ENCODE assay signal across 1 cellular context in the genomic region with DNA sequence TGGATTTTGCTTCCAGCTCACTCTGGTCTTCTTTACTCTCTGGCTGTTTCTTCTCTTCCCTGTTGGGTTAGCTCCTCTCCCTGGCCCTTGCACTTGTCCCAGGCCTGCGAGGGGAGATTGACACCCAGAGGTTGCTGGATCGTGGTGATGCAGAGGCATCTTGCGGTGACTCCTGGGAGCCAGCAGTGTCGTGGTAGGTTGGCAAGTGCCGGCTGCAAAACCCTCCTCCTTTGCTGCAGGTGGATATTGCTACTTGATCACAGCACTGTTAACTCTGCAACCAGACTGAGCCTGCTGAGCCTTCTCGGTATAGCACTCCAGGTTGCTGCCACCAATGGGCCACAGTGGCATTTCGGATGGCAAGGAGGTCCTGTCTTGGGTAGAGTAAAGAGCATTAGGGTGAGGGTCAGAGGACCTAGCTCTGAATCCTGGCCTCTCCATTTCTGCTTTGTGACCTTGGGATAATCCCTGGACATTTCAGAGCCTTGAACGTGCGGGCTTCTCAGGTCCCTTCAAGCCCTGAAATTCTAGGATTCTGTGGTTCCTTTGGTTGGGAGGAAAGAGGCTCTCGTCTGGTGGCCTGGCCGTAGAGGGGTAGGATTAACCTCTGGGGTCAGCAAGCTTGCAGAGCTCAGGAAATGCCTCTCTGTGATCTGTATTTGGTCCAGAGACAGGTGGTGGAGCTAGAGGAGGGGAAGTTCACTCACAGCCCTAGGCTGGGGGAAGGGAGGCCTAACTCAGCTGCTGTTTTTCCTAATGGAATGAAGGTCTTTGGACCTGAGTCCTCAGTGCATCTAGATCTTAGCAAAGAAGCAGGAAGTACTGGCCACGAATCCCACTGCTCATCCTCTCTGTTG.
A peak's percentile ranks its signal among the peaks of the same experiment; 100 is the strongest.
TF ChIP-seq lines count a peak whose summit lies in the region.

No MANE protein-coding gene starts in this region.

TF ChIP-seq in HepG2, 621 proteins besides CTCF, POLR2A, EP300 and RAD21 (continued from another document and continues in another):
- TF ChIP-seq, protein P1, sequence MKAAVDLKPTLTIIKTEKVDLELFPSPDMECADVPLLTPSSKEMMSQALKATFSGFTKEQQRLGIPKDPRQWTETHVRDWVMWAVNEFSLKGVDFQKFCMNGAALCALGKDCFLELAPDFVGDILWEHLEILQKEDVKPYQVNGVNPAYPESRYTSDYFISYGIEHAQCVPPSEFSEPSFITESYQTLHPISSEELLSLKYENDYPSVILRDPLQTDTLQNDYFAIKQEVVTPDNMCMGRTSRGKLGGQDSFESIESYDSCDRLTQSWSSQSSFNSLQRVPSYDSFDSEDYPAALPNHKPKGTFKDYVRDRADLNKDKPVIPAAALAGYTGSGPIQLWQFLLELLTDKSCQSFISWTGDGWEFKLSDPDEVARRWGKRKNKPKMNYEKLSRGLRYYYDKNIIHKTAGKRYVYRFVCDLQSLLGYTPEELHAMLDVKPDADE (CRISPR knock-in tag; IDR thresholded peaks at IDR 0.05) = no peak
- TF ChIP-seq CHD4 (IDR thresholded peaks at IDR 0.05; ENCODE audit: borderline replicate concordance, low read length) = no peak
- peak; percentile 72 for TF ChIP-seq ZNF614 (CRISPR knock-in tag; IDR thresholded peaks at IDR 0.05; ENCODE audit: borderline replicate concordance)
- TF ChIP-seq NFYC (CRISPR knock-in tag; IDR thresholded peaks at IDR 0.05) = no peak
- no peak for TF ChIP-seq ZFY (CRISPR knock-in tag; IDR thresholded peaks at IDR 0.05)
- no peak for TF ChIP-seq CCDC6 (CRISPR knock-in tag; IDR thresholded peaks at IDR 0.05)
- no peak for TF ChIP-seq FOXA1 (IDR thresholded peaks at IDR 0.05)
- no peak for TF ChIP-seq FOXA1 (CRISPR knock-in tag; IDR thresholded peaks at IDR 0.05)
- no peak for TF ChIP-seq HOXA7 (CRISPR knock-in tag; IDR thresholded peaks at IDR 0.05)
- peak; percentile 49; the same call in 1 of the 2 replicates for TF ChIP-seq CHD2 (IDR thresholded peaks at IDR 0.05; ENCODE audit: low read depth, low read length)
- TF ChIP-seq, protein P2, sequence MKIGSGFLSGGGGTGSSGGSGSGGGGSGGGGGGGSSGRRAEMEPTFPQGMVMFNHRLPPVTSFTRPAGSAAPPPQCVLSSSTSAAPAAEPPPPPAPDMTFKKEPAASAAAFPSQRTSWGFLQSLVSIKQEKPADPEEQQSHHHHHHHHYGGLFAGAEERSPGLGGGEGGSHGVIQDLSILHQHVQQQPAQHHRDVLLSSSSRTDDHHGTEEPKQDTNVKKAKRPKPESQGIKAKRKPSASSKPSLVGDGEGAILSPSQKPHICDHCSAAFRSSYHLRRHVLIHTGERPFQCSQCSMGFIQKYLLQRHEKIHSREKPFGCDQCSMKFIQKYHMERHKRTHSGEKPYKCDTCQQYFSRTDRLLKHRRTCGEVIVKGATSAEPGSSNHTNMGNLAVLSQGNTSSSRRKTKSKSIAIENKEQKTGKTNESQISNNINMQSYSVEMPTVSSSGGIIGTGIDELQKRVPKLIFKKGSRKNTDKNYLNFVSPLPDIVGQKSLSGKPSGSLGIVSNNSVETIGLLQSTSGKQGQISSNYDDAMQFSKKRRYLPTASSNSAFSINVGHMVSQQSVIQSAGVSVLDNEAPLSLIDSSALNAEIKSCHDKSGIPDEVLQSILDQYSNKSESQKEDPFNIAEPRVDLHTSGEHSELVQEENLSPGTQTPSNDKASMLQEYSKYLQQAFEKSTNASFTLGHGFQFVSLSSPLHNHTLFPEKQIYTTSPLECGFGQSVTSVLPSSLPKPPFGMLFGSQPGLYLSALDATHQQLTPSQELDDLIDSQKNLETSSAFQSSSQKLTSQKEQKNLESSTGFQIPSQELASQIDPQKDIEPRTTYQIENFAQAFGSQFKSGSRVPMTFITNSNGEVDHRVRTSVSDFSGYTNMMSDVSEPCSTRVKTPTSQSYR (CRISPR knock-in tag; IDR thresholded peaks at IDR 0.05; ENCODE audit: borderline replicate concordance) = peak; percentile 97
- no peak for TF ChIP-seq ZSCAN29 (CRISPR knock-in tag; conservative IDR thresholded peaks at IDR 0.05)
- no peak for TF ChIP-seq SIN3B (IDR thresholded peaks at IDR 0.05; ENCODE audit: low read length)
- TF ChIP-seq, protein P3, sequence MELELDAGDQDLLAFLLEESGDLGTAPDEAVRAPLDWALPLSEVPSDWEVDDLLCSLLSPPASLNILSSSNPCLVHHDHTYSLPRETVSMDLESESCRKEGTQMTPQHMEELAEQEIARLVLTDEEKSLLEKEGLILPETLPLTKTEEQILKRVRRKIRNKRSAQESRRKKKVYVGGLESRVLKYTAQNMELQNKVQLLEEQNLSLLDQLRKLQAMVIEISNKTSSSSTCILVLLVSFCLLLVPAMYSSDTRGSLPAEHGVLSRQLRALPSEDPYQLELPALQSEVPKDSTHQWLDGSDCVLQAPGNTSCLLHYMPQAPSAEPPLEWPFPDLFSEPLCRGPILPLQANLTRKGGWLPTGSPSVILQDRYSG (CRISPR knock-in tag; IDR thresholded peaks at IDR 0.05) = no peak
- peak; percentile 74; the same call in 1 of the 2 replicates for TF ChIP-seq YEATS4 (CRISPR knock-in tag; IDR thresholded peaks at IDR 0.05; ENCODE audit: borderline replicate concordance)
- TF ChIP-seq RORA (CRISPR knock-in tag; IDR thresholded peaks at IDR 0.05) = no peak
- no peak for TF ChIP-seq ZSCAN21 (CRISPR knock-in tag; IDR thresholded peaks at IDR 0.05; ENCODE audit: borderline replicate concordance)
- no peak for TF ChIP-seq YY1 (IDR thresholded peaks at IDR 0.05; ENCODE audit: insufficient read depth, insufficient replicate concordance, low read depth, low read length)
- TF ChIP-seq ZNF350 (CRISPR knock-in tag; IDR thresholded peaks at IDR 0.05; ENCODE audit: borderline replicate concordance, low read depth) = peak; percentile 60; the same call in 1 of the 2 replicates
- TF ChIP-seq, protein P4, sequence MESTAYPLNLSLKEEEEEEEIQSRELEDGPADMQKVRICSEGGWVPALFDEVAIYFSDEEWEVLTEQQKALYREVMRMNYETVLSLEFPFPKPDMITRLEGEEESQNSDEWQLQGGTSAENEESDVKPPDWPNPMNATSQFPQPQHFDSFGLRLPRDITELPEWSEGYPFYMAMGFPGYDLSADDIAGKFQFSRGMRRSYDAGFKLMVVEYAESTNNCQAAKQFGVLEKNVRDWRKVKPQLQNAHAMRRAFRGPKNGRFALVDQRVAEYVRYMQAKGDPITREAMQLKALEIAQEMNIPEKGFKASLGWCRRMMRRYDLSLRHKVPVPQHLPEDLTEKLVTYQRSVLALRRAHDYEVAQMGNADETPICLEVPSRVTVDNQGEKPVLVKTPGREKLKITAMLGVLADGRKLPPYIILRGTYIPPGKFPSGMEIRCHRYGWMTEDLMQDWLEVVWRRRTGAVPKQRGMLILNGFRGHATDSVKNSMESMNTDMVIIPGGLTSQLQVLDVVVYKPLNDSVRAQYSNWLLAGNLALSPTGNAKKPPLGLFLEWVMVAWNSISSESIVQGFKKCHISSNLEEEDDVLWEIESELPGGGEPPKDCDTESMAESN (CRISPR knock-in tag; conservative IDR thresholded peaks at IDR 0.05) = 0 out of 2 replicates have a peak, but pooled peaks have one; percentile 52
- TF ChIP-seq, protein P5, sequence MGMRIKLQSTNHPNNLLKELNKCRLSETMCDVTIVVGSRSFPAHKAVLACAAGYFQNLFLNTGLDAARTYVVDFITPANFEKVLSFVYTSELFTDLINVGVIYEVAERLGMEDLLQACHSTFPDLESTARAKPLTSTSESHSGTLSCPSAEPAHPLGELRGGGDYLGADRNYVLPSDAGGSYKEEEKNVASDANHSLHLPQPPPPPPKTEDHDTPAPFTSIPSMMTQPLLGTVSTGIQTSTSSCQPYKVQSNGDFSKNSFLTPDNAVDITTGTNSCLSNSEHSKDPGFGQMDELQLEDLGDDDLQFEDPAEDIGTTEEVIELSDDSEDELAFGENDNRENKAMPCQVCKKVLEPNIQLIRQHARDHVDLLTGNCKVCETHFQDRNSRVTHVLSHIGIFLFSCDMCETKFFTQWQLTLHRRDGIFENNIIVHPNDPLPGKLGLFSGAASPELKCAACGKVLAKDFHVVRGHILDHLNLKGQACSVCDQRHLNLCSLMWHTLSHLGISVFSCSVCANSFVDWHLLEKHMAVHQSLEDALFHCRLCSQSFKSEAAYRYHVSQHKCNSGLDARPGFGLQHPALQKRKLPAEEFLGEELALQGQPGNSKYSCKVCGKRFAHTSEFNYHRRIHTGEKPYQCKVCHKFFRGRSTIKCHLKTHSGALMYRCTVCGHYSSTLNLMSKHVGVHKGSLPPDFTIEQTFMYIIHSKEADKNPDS (CRISPR knock-in tag; IDR thresholded peaks at IDR 0.05) = no peak
- TF ChIP-seq, protein P6, sequence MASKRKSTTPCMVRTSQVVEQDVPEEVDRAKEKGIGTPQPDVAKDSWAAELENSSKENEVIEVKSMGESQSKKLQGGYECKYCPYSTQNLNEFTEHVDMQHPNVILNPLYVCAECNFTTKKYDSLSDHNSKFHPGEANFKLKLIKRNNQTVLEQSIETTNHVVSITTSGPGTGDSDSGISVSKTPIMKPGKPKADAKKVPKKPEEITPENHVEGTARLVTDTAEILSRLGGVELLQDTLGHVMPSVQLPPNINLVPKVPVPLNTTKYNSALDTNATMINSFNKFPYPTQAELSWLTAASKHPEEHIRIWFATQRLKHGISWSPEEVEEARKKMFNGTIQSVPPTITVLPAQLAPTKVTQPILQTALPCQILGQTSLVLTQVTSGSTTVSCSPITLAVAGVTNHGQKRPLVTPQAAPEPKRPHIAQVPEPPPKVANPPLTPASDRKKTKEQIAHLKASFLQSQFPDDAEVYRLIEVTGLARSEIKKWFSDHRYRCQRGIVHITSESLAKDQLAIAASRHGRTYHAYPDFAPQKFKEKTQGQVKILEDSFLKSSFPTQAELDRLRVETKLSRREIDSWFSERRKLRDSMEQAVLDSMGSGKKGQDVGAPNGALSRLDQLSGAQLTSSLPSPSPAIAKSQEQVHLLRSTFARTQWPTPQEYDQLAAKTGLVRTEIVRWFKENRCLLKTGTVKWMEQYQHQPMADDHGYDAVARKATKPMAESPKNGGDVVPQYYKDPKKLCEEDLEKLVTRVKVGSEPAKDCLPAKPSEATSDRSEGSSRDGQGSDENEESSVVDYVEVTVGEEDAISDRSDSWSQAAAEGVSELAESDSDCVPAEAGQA (IDR thresholded peaks at IDR 0.05; ENCODE audit: low read depth) = no peak
- TF ChIP-seq, protein P6 (CRISPR knock-in tag; IDR thresholded peaks at IDR 0.05; ENCODE audit: borderline replicate concordance) = no peak
- TF ChIP-seq HDAC6 (IDR thresholded peaks at IDR 0.05; ENCODE audit: low read depth, low read length) = no peak
- no peak for TF ChIP-seq HES4 (CRISPR knock-in tag; IDR thresholded peaks at IDR 0.05; ENCODE audit: borderline replicate concordance)
- TF ChIP-seq, protein P7, sequence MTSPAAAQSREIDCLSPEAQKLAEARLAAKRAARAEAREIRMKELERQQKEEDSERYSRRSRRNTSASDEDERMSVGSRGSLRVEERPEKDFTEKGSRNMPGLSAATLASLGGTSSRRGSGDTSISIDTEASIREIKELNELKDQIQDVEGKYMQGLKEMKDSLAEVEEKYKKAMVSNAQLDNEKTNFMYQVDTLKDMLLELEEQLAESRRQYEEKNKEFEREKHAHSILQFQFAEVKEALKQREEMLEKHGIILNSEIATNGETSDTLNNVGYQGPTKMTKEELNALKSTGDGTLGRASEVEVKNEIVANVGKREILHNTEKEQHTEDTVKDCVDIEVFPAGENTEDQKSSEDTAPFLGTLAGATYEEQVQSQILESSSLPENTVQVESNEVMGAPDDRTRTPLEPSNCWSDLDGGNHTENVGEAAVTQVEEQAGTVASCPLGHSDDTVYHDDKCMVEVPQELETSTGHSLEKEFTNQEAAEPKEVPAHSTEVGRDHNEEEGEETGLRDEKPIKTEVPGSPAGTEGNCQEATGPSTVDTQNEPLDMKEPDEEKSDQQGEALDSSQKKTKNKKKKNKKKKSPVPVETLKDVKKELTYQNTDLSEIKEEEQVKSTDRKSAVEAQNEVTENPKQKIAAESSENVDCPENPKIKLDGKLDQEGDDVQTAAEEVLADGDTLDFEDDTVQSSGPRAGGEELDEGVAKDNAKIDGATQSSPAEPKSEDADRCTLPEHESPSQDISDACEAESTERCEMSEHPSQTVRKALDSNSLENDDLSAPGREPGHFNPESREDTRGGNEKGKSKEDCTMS (CRISPR knock-in tag; conservative IDR thresholded peaks at IDR 0.05) = no peak
- TF ChIP-seq TBL1XR1 (IDR thresholded peaks at IDR 0.05; ENCODE audit: borderline replicate concordance, low read length, partially characterized antibody) = no peak
- TF ChIP-seq, protein P8, sequence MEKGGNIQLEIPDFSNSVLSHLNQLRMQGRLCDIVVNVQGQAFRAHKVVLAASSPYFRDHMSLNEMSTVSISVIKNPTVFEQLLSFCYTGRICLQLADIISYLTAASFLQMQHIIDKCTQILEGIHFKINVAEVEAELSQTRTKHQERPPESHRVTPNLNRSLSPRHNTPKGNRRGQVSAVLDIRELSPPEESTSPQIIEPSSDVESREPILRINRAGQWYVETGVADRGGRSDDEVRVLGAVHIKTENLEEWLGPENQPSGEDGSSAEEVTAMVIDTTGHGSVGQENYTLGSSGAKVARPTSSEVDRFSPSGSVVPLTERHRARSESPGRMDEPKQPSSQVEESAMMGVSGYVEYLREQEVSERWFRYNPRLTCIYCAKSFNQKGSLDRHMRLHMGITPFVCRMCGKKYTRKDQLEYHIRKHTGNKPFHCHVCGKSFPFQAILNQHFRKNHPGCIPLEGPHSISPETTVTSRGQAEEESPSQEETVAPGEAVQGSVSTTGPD (CRISPR knock-in tag; IDR thresholded peaks at IDR 0.05) = no peak
- TF ChIP-seq NFYB (CRISPR knock-in tag; IDR thresholded peaks at IDR 0.05) = no peak
- no peak for TF ChIP-seq MED8 (CRISPR knock-in tag; IDR thresholded peaks at IDR 0.05; ENCODE audit: insufficient replicate concordance)
- TF ChIP-seq, protein P9, sequence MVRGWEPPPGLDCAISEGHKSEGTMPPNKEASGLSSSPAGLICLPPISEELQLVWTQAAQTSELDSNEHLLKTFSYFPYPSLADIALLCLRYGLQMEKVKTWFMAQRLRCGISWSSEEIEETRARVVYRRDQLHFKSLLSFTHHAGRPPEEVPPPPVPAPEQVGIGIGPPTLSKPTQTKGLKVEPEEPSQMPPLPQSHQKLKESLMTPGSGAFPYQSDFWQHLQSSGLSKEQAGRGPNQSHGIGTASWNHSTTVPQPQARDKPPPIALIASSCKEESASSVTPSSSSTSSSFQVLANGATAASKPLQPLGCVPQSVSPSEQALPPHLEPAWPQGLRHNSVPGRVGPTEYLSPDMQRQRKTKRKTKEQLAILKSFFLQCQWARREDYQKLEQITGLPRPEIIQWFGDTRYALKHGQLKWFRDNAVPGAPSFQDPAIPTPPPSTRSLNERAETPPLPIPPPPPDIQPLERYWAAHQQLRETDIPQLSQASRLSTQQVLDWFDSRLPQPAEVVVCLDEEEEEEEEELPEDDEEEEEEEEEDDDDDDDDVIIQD (CRISPR knock-in tag; IDR thresholded peaks at IDR 0.05; ENCODE audit: low read depth) = no peak
- no peak for TF ChIP-seq ZNF30 (CRISPR knock-in tag; IDR thresholded peaks at IDR 0.05)
- TF ChIP-seq ZNF256 (CRISPR knock-in tag; conservative IDR thresholded peaks at IDR 0.05) = no peak
- no peak for TF ChIP-seq ZNF160 (CRISPR knock-in tag; IDR thresholded peaks at IDR 0.05)
